In genomic region chr3:73383470-73384049, GRCh38 we compare ENCODE assay signal across 27 cellular contexts.
"Had no signal": no experiment of that assay in that cellular context is flagged by ENCODE, and none has a peak within 500 bp of the region (broad histone marks: within the 10 kb centered on the region; RNA-seq: fewer than 3 reads in every experiment).

No MANE protein-coding gene starts in this region.

- H3K36me3 ChIP-seq: neutrophil, right lobe of liver, upper lobe of right lung, uterus had no signal

- H2AFZ ChIP-seq: hepatocyte had no signal

- H3K36me3 Mint-ChIP-seq: naive thymus-derived CD8-positive, alpha-beta T cell had no signal

- FAIRE-seq: endothelial cell of umbilical vein, islet of Langerhans, pancreas, small intestine had no signal

- H3K4me1 ChIP-seq: foreskin keratinocyte, heart left ventricle, left lung, lower lobe of right lung, pancreas, right lobe of liver, upper lobe of right lung, uterus had no signal

- H3K4me3 Mint-ChIP-seq: naive thymus-derived CD8-positive, alpha-beta T cell; stimulated activated effector memory CD8-positive, alpha-beta T cell treated with anti-CD3 and anti-CD28 coated beads, Interleukin-12 subunit alpha, Interleukin-12 subunit beta, amount 100 ng/mL, for 72 hours had no signal

- H3K4me1 Mint-ChIP-seq: naive thymus-derived CD8-positive, alpha-beta T cell; stimulated activated effector memory CD8-positive, alpha-beta T cell treated with anti-CD3 and anti-CD28 coated beads, Interleukin-12 subunit alpha, Interleukin-12 subunit beta, amount 100 ng/mL, for 72 hours had no signal

- ATAC-seq: foreskin keratinocyte; gastroesophageal sphincter; left cardiac atrium; left lung; naive thymus-derived CD8-positive, alpha-beta T cell; pancreas; stimulated activated effector memory CD8-positive, alpha-beta T cell treated with anti-CD3 and anti-CD28 coated beads, Interleukin-12 subunit alpha, Interleukin-12 subunit beta, amount 100 ng/mL, for 72 hours had no signal

- H3K4me3 ChIP-seq: coronary artery, esophagus muscularis mucosa, gastroesophageal sphincter, heart left ventricle, hepatocyte, left lung, lower lobe of right lung, pancreas, right lobe of liver, thoracic aorta, tibial nerve, upper lobe of right lung, uterus had no signal

- H3K27ac Mint-ChIP-seq: naive thymus-derived CD8-positive, alpha-beta T cell; stimulated activated effector memory CD8-positive, alpha-beta T cell treated with anti-CD3 and anti-CD28 coated beads, Interleukin-12 subunit alpha, Interleukin-12 subunit beta, amount 100 ng/mL, for 72 hours had no signal

- DNase-seq: dermis blood vessel endothelial cell; effector memory CD4-positive, alpha-beta T cell; foreskin keratinocyte; heart left ventricle; left cardiac atrium; lower lobe of right lung; naive thymus-derived CD8-positive, alpha-beta T cell; small intestine; stimulated activated CD4-positive, alpha-beta T cell treated with anti-CD3 and anti-CD28 coated beads, Interleukin-1b, Interleukin-23, amount 100 ng/mL, for 48 hours; stimulated activated CD4-positive, alpha-beta T cell treated with anti-CD3 and anti-CD28 coated beads, Interleukin-4, amount 100 ng/mL, for 1 hour; stimulated activated naive CD4-positive, alpha-beta T cell treated with Interleukin-2 at 50 U/mL for 16 hours; substantia nigra; upper lobe of right lung; uterus had no signal

- H3K9me3 ChIP-seq: esophagus muscularis mucosa, gastroesophageal sphincter, lower lobe of right lung, neutrophil, pancreas, right lobe of liver, thoracic aorta, upper lobe of right lung, uterus had no signal

- H3K27ac ChIP-seq: coronary artery, esophagus muscularis mucosa, foreskin keratinocyte, gastroesophageal sphincter, heart left ventricle, hepatocyte, left lung, lower lobe of right lung, neutrophil, pancreas, right lobe of liver, thoracic aorta, tibial nerve, upper lobe of right lung, uterus had no signal

- H3K79me2 ChIP-seq: hepatocyte had no signal

- H3K27me3 ChIP-seq: foreskin keratinocyte, gastroesophageal sphincter, heart left ventricle, hepatocyte, left lung, neutrophil, pancreas, right lobe of liver, tibial nerve, upper lobe of right lung, uterus had no signal

- H3K4me2 ChIP-seq: hepatocyte had no signal
